Comparison of ENCODE assay signal across 1 cellular context in the genomic region with DNA sequence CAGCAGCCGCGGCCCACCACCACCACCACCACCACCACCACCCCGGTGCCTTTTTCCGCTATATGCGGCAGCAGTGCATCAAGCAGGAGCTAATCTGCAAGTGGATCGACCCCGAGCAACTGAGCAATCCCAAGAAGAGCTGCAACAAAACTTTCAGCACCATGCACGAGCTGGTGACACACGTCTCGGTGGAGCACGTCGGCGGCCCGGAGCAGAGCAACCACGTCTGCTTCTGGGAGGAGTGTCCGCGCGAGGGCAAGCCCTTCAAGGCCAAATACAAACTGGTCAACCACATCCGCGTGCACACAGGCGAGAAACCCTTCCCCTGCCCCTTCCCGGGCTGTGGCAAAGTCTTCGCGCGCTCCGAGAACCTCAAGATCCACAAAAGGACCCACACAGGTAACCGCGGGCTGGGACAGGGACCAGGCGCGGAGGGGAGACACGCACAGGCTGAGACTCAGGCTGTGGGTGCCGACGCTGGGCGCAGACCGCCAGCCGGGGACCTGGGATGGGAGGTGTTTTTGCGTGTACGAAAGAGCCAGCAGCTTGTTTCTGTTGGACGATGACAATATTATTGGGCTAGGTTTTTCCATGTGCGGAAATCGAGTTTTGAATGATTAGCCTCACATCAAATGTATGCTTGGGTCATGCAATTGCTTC.
TF ChIP-seq lines count a peak whose summit lies in the region.

No MANE protein-coding gene starts in this region.

TF ChIP-seq in GM23338, 12 proteins besides CTCF, POLR2A, EP300 and RAD21 (continued from another document):
- TF ChIP-seq, protein P1, sequence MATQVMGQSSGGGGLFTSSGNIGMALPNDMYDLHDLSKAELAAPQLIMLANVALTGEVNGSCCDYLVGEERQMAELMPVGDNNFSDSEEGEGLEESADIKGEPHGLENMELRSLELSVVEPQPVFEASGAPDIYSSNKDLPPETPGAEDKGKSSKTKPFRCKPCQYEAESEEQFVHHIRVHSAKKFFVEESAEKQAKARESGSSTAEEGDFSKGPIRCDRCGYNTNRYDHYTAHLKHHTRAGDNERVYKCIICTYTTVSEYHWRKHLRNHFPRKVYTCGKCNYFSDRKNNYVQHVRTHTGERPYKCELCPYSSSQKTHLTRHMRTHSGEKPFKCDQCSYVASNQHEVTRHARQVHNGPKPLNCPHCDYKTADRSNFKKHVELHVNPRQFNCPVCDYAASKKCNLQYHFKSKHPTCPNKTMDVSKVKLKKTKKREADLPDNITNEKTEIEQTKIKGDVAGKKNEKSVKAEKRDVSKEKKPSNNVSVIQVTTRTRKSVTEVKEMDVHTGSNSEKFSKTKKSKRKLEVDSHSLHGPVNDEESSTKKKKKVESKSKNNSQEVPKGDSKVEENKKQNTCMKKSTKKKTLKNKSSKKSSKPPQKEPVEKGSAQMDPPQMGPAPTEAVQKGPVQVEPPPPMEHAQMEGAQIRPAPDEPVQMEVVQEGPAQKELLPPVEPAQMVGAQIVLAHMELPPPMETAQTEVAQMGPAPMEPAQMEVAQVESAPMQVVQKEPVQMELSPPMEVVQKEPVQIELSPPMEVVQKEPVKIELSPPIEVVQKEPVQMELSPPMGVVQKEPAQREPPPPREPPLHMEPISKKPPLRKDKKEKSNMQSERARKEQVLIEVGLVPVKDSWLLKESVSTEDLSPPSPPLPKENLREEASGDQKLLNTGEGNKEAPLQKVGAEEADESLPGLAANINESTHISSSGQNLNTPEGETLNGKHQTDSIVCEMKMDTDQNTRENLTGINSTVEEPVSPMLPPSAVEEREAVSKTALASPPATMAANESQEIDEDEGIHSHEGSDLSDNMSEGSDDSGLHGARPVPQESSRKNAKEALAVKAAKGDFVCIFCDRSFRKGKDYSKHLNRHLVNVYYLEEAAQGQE (IDR thresholded peaks at IDR 0.05; ENCODE audit: unreplicated experiment) = no peak
- TF ChIP-seq STAT1 (IDR thresholded peaks at IDR 0.05; ENCODE audit: unreplicated experiment) (no peak), ZNF114 (CRISPR knock-in tag; IDR thresholded peaks at IDR 0.05) (no peak), EZH2phosphoT487 (IDR thresholded peaks at IDR 0.05; ENCODE audit: unreplicated experiment) (no peak), NANOG (IDR thresholded peaks at IDR 0.05; ENCODE audit: borderline replicate concordance) (no peak), CREB1 (CRISPR knock-in tag; IDR thresholded peaks at IDR 0.05; ENCODE audit: low read depth) (no peak), ZNF331 (CRISPR knock-in tag; IDR thresholded peaks at IDR 0.05; ENCODE audit: low read depth) (no peak), POLR2AphosphoS5 (IDR thresholded peaks at IDR 0.05; ENCODE audit: low read depth) (no peak; the same call in 1 of the 2 replicates), JUNB (IDR thresholded peaks at IDR 0.05; ENCODE audit: unreplicated experiment) (no peak)
- TF ChIP-seq, protein P2, sequence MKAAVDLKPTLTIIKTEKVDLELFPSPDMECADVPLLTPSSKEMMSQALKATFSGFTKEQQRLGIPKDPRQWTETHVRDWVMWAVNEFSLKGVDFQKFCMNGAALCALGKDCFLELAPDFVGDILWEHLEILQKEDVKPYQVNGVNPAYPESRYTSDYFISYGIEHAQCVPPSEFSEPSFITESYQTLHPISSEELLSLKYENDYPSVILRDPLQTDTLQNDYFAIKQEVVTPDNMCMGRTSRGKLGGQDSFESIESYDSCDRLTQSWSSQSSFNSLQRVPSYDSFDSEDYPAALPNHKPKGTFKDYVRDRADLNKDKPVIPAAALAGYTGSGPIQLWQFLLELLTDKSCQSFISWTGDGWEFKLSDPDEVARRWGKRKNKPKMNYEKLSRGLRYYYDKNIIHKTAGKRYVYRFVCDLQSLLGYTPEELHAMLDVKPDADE (IDR thresholded peaks at IDR 0.05) = no peak
- TF ChIP-seq, protein P3, sequence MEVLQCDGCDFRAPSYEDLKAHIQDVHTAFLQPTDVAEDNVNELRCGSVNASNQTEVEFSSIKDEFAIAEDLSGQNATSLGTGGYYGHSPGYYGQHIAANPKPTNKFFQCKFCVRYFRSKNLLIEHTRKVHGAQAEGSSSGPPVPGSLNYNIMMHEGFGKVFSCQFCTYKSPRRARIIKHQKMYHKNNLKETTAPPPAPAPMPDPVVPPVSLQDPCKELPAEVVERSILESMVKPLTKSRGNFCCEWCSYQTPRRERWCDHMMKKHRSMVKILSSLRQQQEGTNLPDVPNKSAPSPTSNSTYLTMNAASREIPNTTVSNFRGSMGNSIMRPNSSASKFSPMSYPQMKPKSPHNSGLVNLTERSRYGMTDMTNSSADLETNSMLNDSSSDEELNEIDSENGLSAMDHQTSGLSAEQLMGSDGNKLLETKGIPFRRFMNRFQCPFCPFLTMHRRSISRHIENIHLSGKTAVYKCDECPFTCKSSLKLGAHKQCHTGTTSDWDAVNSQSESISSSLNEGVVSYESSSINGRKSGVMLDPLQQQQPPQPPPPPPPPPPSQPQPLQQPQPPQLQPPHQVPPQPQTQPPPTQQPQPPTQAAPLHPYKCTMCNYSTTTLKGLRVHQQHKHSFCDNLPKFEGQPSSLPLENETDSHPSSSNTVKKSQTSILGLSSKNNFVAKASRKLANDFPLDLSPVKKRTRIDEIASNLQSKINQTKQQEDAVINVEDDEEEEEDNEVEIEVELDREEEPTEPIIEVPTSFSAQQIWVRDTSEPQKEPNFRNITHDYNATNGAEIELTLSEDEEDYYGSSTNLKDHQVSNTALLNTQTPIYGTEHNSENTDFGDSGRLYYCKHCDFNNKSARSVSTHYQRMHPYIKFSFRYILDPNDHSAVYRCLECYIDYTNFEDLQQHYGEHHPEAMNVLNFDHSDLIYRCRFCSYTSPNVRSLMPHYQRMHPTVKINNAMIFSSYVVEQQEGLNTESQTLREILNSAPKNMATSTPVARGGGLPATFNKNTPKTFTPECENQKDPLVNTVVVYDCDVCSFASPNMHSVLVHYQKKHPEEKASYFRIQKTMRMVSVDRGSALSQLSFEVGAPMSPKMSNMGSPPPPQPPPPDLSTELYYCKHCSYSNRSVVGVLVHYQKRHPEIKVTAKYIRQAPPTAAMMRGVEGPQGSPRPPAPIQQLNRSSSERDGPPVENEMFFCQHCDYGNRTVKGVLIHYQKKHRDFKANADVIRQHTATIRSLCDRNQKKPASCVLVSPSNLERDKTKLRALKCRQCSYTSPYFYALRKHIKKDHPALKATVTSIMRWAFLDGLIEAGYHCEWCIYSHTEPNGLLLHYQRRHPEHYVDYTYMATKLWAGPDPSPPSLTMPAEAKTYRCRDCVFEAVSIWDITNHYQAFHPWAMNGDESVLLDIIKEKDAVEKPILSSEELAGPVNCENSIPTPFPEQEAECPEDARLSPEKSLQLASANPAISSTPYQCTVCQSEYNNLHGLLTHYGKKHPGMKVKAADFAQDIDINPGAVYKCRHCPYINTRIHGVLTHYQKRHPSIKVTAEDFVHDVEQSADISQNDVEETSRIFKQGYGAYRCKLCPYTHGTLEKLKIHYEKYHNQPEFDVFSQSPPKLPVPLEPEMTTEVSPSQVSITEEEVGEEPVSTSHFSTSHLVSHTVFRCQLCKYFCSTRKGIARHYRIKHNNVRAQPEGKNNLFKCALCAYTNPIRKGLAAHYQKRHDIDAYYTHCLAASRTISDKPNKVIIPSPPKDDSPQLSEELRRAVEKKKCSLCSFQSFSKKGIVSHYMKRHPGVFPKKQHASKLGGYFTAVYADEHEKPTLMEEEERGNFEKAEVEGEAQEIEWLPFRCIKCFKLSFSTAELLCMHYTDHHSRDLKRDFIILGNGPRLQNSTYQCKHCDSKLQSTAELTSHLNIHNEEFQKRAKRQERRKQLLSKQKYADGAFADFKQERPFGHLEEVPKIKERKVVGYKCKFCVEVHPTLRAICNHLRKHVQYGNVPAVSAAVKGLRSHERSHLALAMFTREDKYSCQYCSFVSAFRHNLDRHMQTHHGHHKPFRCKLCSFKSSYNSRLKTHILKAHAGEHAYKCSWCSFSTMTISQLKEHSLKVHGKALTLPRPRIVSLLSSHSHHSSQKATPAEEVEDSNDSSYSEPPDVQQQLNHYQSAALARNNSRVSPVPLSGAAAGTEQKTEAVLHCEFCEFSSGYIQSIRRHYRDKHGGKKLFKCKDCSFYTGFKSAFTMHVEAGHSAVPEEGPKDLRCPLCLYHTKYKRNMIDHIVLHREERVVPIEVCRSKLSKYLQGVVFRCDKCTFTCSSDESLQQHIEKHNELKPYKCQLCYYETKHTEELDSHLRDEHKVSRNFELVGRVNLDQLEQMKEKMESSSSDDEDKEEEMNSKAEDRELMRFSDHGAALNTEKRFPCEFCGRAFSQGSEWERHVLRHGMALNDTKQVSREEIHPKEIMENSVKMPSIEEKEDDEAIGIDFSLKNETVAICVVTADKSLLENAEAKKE (CRISPR knock-in tag; IDR thresholded peaks at IDR 0.05) = no peak
